ENCODE assay signal across 16 cellular contexts in genomic region chr7:35605760-35606159, GRCh38.
DNase-seq lines count a peak whose midpoint lies in the region; ATAC-seq and TF ChIP-seq lines count a peak whose summit lies in the region.
"Had no signal": no experiment of that assay in that cellular context is flagged by ENCODE, and none has a peak within 500 bp of the region (broad histone marks: within the 10 kb centered on the region; RNA-seq: fewer than 3 reads in every experiment).

No MANE protein-coding gene starts in this region.

- no peak overlapping the region for H2BK15ac ChIP-seq in mesenchymal stem cell (ENCODE audit: low read depth, poor library complexity, severe bottlenecking)

- peaks cover 12% of the 10 kb centered on the region for H3K9me3 Mint-ChIP-seq in mesothelial cell of epicardium
- H3K9me3 Mint-ChIP-seq: activated naive CD8-positive, alpha-beta T cell treated with anti-CD3 and anti-CD28 coated beads for 36 hours; dendritic cell treated with granulocyte-macrophage colony-stimulating factor and Interleukin-4, amounts not matched to agents 40 ng/mL and 50 ng/mL, for 4 days had no signal

- H2BK120ac ChIP-seq in mesenchymal stem cell (ENCODE audit: low read depth, low read length), result no peak overlapping the region

- H3K23ac ChIP-seq in mesenchymal stem cell (ENCODE audit: low read length in 2 of 2), result no peak overlapping the region

- no peak overlapping the region for H2BK12ac ChIP-seq in mesenchymal stem cell (ENCODE audit: low read length in 2 of 2)

- H4K91ac ChIP-seq in mesenchymal stem cell (ENCODE audit: low read length), result no peak overlapping the region

- H3K18ac ChIP-seq in mesenchymal stem cell (ENCODE audit: low read depth in 1 of 2, low read length in 2 of 2), result no peak overlapping the region

- no peak for TF ChIP-seq CTCF in choroid plexus epithelial cell (conservative IDR thresholded peaks at IDR 0.05; ENCODE audit: low read depth, low read length)
- no peak for TF ChIP-seq CTCF in upper lobe of right lung (IDR thresholded peaks at IDR 0.05)
- no peak for TF ChIP-seq CTCF in mesothelial cell of epicardium (IDR thresholded peaks at IDR 0.05; ENCODE audit: unreplicated experiment)

- H3K4ac ChIP-seq in mesenchymal stem cell (ENCODE audit: low read depth in 1 of 2, low read length in 2 of 2), result peak overlapping the region; percentile 9 to 20

- peaks cover 6% of the 10 kb centered on the region for H3K4me1 ChIP-seq in mesenchymal stem cell (ENCODE audit: control insufficient read depth, insufficient read depth, low read depth, low read length)
- H3K4me1 ChIP-seq in upper lobe of right lung, result peaks cover 5% of the 10 kb centered on the region

- WGBS in mesenchymal stem cell, result 0% methylated on average over 1 of the region's 1 CpG

- H3K4me1 Mint-ChIP-seq in mesothelial cell of epicardium, result no peaks in the 10 kb centered on the region
- H3K4me1 Mint-ChIP-seq: activated naive CD8-positive, alpha-beta T cell treated with anti-CD3 and anti-CD28 coated beads for 36 hours had no signal

- H3K4me2 ChIP-seq in mesenchymal stem cell (ENCODE audit: low read length, poor library complexity, severe bottlenecking), result no peak overlapping the region

- H3K14ac ChIP-seq in mesenchymal stem cell (ENCODE audit: low read length in 2 of 2), result no peak overlapping the region

- H3K36me3 ChIP-seq in MG63 (no peaks in the 10 kb centered on the region), mesenchymal stem cell (ENCODE audit: control insufficient read depth in 1 of 2, insufficient read depth in 2 of 2, low read depth in 1 of 2, low read length in 2 of 2) (peaks cover 0 to 5% of the 10 kb centered on the region in 2 experiments), upper lobe of right lung (no peaks in the 10 kb centered on the region)

- H3K27ac Mint-ChIP-seq in mesothelial cell of epicardium, result no peak overlapping the region
- H3K27ac Mint-ChIP-seq: activated naive CD8-positive, alpha-beta T cell treated with anti-CD3 and anti-CD28 coated beads for 36 hours; dendritic cell treated with granulocyte-macrophage colony-stimulating factor and Interleukin-4, amounts not matched to agents 40 ng/mL and 50 ng/mL, for 4 days; type B pancreatic cell had no signal

- in situ Hi-C loops in Caki2 (cut with HindIII; ENCODE audit: low pct_unique_long_range_greater_than_20kb, low sequenced_read_pairs), result no loop called here

- H3K27ac ChIP-seq in mesenchymal stem cell (ENCODE audit: low read length, poor library complexity, severe bottlenecking), result no peak overlapping the region
- no peak overlapping the region for H3K27ac ChIP-seq in upper lobe of right lung
- H3K27ac ChIP-seq: C4-2B had no signal

- no peak overlapping the region for H2AFZ ChIP-seq in mesenchymal stem cell (ENCODE audit: low read depth, low read length)

- H3K4me3 ChIP-seq in MG63, result no peak overlapping the region
- no peak overlapping the region for H3K4me3 ChIP-seq in choroid plexus epithelial cell (ENCODE audit: low read depth, low read length)
- H3K4me3 ChIP-seq in mesenchymal stem cell (ENCODE audit: insufficient read depth in 1 of 2, low read depth in 1 of 2, low read length in 2 of 2), result peak overlapping the region in 1 of 2 experiments; percentile 11
- no peak overlapping the region for H3K4me3 ChIP-seq in upper lobe of right lung

- peak overlapping the region; percentile 38 for H3K9ac ChIP-seq in mesenchymal stem cell (ENCODE audit: low read length)

- no peaks in the 10 kb centered on the region for H3K27me3 ChIP-seq in MG63
- H3K27me3 ChIP-seq in mesenchymal stem cell (ENCODE audit: control insufficient read depth in 1 of 2, insufficient read depth in 1 of 2, low read length in 2 of 2), result no peaks in the 10 kb centered on the region
- no peaks in the 10 kb centered on the region for H3K27me3 ChIP-seq in upper lobe of right lung

- DNase-seq in Caki2 (ENCODE audit: low read depth), result peak; percentile 32
- DNase-seq in MG63, result peak; percentile 56
- peak; percentile 78 for DNase-seq in choroid plexus epithelial cell (ENCODE audit: low read depth)
- DNase-seq in mesenchymal stem cell, result peak; percentile 88
- DNase-seq in upper lobe of right lung, result no peak
- no peak for DNase-seq in AML-193 (lab: John Stamatoyannopoulos, UW)
- no peak for DNase-seq in mesothelial cell of epicardium (ENCODE audit: low spot score in 2 of 2, unreplicated experiment in 2 of 2)
- DNase-seq: activated naive CD8-positive, alpha-beta T cell treated with anti-CD3 and anti-CD28 coated beads for 36 hours; glutamatergic neuron; left cardiac atrium; NCI-H2171; stimulated activated CD4-positive, alpha-beta T cell treated with anti-CD3 and anti-CD28 coated beads, Interleukin-2, amount 100 ng/mL, for 24 hours had no signal

- H3K4me3 Mint-ChIP-seq in mesothelial cell of epicardium, result no peak overlapping the region
- H3K4me3 Mint-ChIP-seq: activated naive CD8-positive, alpha-beta T cell treated with anti-CD3 and anti-CD28 coated beads for 36 hours; dendritic cell treated with granulocyte-macrophage colony-stimulating factor and Interleukin-4, amounts not matched to agents 40 ng/mL and 50 ng/mL, for 4 days; type B pancreatic cell had no signal

- H4K8ac ChIP-seq in mesenchymal stem cell (ENCODE audit: low read length), result no peak overlapping the region

- H2BK5ac ChIP-seq in mesenchymal stem cell (ENCODE audit: low read depth, low read length, poor library complexity, severe bottlenecking), result no peak overlapping the region

- intact Hi-C loops in upper lobe of right lung (cut with DNase I), result no loop called here

- ATAC-seq in upper lobe of right lung (no peak), GM21737 (IDR thresholded peaks at IDR 0.05; ENCODE audit: unreplicated experiment) (no peak)

- peaks cover 5% of the 10 kb centered on the region for H3K36me3 Mint-ChIP-seq in mesothelial cell of epicardium

- no peaks in the 10 kb centered on the region for H3K9me3 ChIP-seq in MG63
- H3K9me3 ChIP-seq in mesenchymal stem cell (ENCODE audit: control insufficient read depth, low read length), result no peaks in the 10 kb centered on the region
- H3K9me3 ChIP-seq in upper lobe of right lung, result no peaks in the 10 kb centered on the region

- H3K27me3 Mint-ChIP-seq in mesothelial cell of epicardium (ENCODE audit: low read depth), result no peaks in the 10 kb centered on the region
- H3K27me3 Mint-ChIP-seq: activated naive CD8-positive, alpha-beta T cell treated with anti-CD3 and anti-CD28 coated beads for 36 hours; type B pancreatic cell had no signal

- no peak overlapping the region for H2AK5ac ChIP-seq in mesenchymal stem cell (ENCODE audit: low read length, severe bottlenecking)

- no peaks in the 10 kb centered on the region for H3K79me1 ChIP-seq in mesenchymal stem cell (replicated peaks; ENCODE audit: low read length, poor library complexity, severe bottlenecking)

Comparison
In these comparisons a context has a peak if more than half of its experiments do, and no peak if none do; other contexts are left out.
1. DNase-seq: peak in Caki2 (single experiment), MG63 (single experiment), choroid plexus epithelial cell (single experiment) and mesenchymal stem cell (single experiment); none in upper lobe of right lung (single experiment), AML-193 (0 of 2) and mesothelial cell of epicardium (0 of 2).